Comparison of ENCODE assay signal across 8 cellular contexts in the genomic region with DNA sequence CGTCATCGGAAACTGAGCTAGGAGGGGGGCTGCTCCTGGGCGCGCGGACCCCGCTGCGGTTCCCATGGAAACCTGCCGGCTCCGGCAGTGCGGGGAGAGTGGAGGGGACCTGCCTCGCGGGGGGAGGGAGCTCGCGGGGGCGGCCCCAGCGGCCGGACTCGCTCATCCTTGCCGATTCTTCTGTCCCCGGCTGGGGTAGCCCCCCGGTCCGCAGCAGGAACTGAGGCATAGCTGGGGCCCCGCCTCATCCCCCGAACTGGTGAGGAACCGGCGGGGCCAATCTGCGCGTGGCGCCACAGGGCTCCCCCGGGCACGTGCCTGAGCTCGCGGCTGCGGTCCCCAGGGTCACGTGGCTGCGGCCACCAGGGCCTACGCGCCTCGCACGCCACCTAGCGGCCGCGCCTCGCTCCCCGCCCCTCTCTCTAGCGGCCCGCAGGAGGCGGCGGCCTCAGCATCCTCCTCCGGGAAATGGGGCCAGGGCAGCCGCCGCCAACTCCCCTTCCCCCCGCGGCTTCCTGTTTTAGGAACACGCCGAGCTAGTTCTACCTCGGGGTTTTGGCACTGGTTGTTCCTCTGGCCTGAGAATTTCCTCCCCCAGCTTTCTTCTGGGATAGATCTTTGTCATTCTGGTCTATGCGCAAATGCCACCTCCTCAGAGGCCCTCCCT. TPM values are rescaled to one million over a fixed set of nuclear protein-coding genes. Genes with fewer than 3 reads are reported as not detected.
A peak's percentile ranks its signal among the peaks of the same experiment; 100 is the strongest.
DNase-seq lines count a peak whose midpoint lies in the region; ATAC-seq and TF ChIP-seq lines count a peak whose summit lies in the region.

No MANE protein-coding gene starts in this region.

- peak overlapping the region; percentile 78 for H3K4me3 Mint-ChIP-seq in activated T-helper 17 cell treated with anti-CD3 and anti-CD28 coated beads, Interleukin-2, amount 50 U/mL, for 72 hours
- H3K4me3 Mint-ChIP-seq in neural crest cell, result peak overlapping the region; percentile 88

- peaks cover 31 to 48% (median 42%) of the 10 kb centered on the region in 4 donors for H3K4me1 ChIP-seq in stomach

- H3K27ac ChIP-seq in stomach, result no peak overlapping the region

- ATAC-seq in GM21825 (IDR thresholded peaks at IDR 0.05; ENCODE audit: unreplicated experiment), result peak; percentile 52
- ATAC-seq in activated T-helper 17 cell treated with anti-CD3 and anti-CD28 coated beads, Interleukin-2, amount 50 U/mL, for 72 hours (replicated peaks), result peak; percentile 82

- peak overlapping the region; percentile 49 for H3K4me3 ChIP-seq in fibroblast of pulmonary artery (replicated peaks; ENCODE audit: low read depth, low read length)
- H3K4me3 ChIP-seq in stomach, result peak overlapping the region; percentile 24 to 41 (median 32)

- DNase-seq in DMS53 treated with DMSO at 0.1 percent for 48 hours (lab: John Stamatoyannopoulos, UW; ENCODE audit: unreplicated experiment) (peak; percentile 46), RPMI7951 (ENCODE audit: low read depth) (peak; percentile 74), fibroblast of pulmonary artery (ENCODE audit: low read depth) (peak; percentile 88), neural crest cell (ENCODE audit: low read depth, low spot score) (peak; percentile 73), stomach (peak; percentile 86)

- H3K4me1 Mint-ChIP-seq in activated T-helper 17 cell treated with anti-CD3 and anti-CD28 coated beads, Interleukin-2, amount 50 U/mL, for 72 hours, result peaks cover 14% of the 10 kb centered on the region
- peaks cover 12% of the 10 kb centered on the region for H3K4me1 Mint-ChIP-seq in neural crest cell

- peaks cover 25% of the 10 kb centered on the region for H3K36me3 Mint-ChIP-seq in activated T-helper 17 cell treated with anti-CD3 and anti-CD28 coated beads, Interleukin-2, amount 50 U/mL, for 72 hours (ENCODE audit: low read depth)
- no peaks in the 10 kb centered on the region for H3K36me3 Mint-ChIP-seq in neural crest cell (ENCODE audit: low read depth)

- peaks cover 7 to 40% (median 31%) of the 10 kb centered on the region in 4 donors for H3K36me3 ChIP-seq in stomach

- peaks cover 27 to 88% (median 48%) of the 10 kb centered on the region in 3 donors for H3K27me3 ChIP-seq in stomach

- no peak for TF ChIP-seq EP300 in stomach (IDR thresholded peaks at IDR 0.05)

- peak overlapping the region; percentile 82 for H3K27ac Mint-ChIP-seq in activated T-helper 17 cell treated with anti-CD3 and anti-CD28 coated beads, Interleukin-2, amount 50 U/mL, for 72 hours
- H3K27ac Mint-ChIP-seq in neural crest cell (ENCODE audit: unreplicated experiment), result no peak overlapping the region

- no peaks in the 10 kb centered on the region for H3K9me3 ChIP-seq in stomach

- WGBS in stomach, 5 donors, result 2 to 5% (median 5%) methylated on average over 22 to 58 of the region's 58 CpGs

- peaks cover 19% of the 10 kb centered on the region for H3K27me3 Mint-ChIP-seq in activated T-helper 17 cell treated with anti-CD3 and anti-CD28 coated beads, Interleukin-2, amount 50 U/mL, for 72 hours
- peaks cover 49% of the 10 kb centered on the region for H3K27me3 Mint-ChIP-seq in neural crest cell (ENCODE audit: low read depth)

- peak; percentile 95 for TF ChIP-seq CTCF in LNCAP (IDR thresholded peaks at IDR 0.05)
- peak; percentile 46 for TF ChIP-seq CTCF in fibroblast of pulmonary artery (IDR thresholded peaks at IDR 0.05; ENCODE audit: low read length, missing control alignments)
- peak; percentile 88 for TF ChIP-seq CTCF in neural crest cell (conservative IDR thresholded peaks at IDR 0.05)
- TF ChIP-seq CTCF in stomach (IDR thresholded peaks at IDR 0.05), result peak in 5 of 7 experiments; percentile 81 to 97 (median 88)

- no peak for TF ChIP-seq POLR2A in stomach (IDR thresholded peaks at IDR 0.05)

- H3K9me3 Mint-ChIP-seq in activated T-helper 17 cell treated with anti-CD3 and anti-CD28 coated beads, Interleukin-2, amount 50 U/mL, for 72 hours, result no peaks in the 10 kb centered on the region
- H3K9me3 Mint-ChIP-seq in neural crest cell, result no peaks in the 10 kb centered on the region

- intact Hi-C loops in stomach (cut with DNase I; ENCODE audit: low total_unique reads), result no loop called here

RNA-seq across cellular contexts. Expression of a gene that starts 1.7 kb away (rescaled TPM):
- not detected in 2 replicates for total RNA-seq in RPMI7951 (2014; rRNA removed; shearing (Covaris generic))
- under 1 TPM in 1 of 2 donors, not detected in 1; 0.45 TPM for total RNA-seq in activated T-helper 17 cell treated with anti-CD3 and anti-CD28 coated beads, Interleukin-2, amount 50 U/mL, for 72 hours
- total RNA-seq in neural crest cell (39.7 and 42.8 TPM in 2 replicates), stomach (10 to 100 TPM in 1 of 5 donors, 1 to 10 TPM in 2, not detected in 2; 1.5 to 11.0 (median 7.2) TPM)
- under 1 TPM in 2 of 3 donors, not detected in 1; 0.10 to 0.31 TPM for polyA plus RNA-seq in stomach

RNA-seq across cellular contexts. Expression of a gene that starts 23.1 kb away (rescaled TPM):
- 5.9 and 6.0 TPM in 2 replicates for total RNA-seq in RPMI7951 (2014; rRNA removed; shearing (Covaris generic))
- total RNA-seq in activated T-helper 17 cell treated with anti-CD3 and anti-CD28 coated beads, Interleukin-2, amount 50 U/mL, for 72 hours, result 10 to 100 TPM; 18.8 to 26.3 TPM
- total RNA-seq in neural crest cell, result 17.9 and 19.0 TPM in 2 replicates
- 10 to 100 TPM in 4 of 5 donors, 1 to 10 TPM in 1; 6.7 to 99.6 (median 10.5) TPM for total RNA-seq in stomach
- 10 to 100 TPM in 2 of 3 donors, 1 to 10 TPM in 1; 9.8 to 35.9 (median 17.3) TPM for polyA plus RNA-seq in stomach

RNA-seq across cellular contexts. Expression of a gene that starts 46.4 kb away (rescaled TPM):
- 47.9 and 51.2 TPM in 2 replicates for total RNA-seq in RPMI7951 (2014; rRNA removed; shearing (Covaris generic))
- 10 to 100 TPM; 44.2 to 53.3 TPM for total RNA-seq in activated T-helper 17 cell treated with anti-CD3 and anti-CD28 coated beads, Interleukin-2, amount 50 U/mL, for 72 hours
- total RNA-seq in neural crest cell, result 46.0 and 49.4 TPM in 2 replicates
- 100 to 1,000 TPM in 1 of 5 donors, 10 to 100 TPM in 4; 15.6 to 119 (median 49.0) TPM for total RNA-seq in stomach
- polyA plus RNA-seq in stomach, result 10 to 100 TPM; 93.2 to 96.5 (median 95.1) TPM

RNA-seq across cellular contexts. Expression of a gene that starts 47.1 kb away (rescaled TPM):
- 88.3 and 94.3 TPM in 2 replicates for total RNA-seq in RPMI7951 (2014; rRNA removed; shearing (Covaris generic))
- total RNA-seq in activated T-helper 17 cell treated with anti-CD3 and anti-CD28 coated beads, Interleukin-2, amount 50 U/mL, for 72 hours, result 100 to 1,000 TPM; 281 to 300 TPM
- 388 and 391 TPM in 2 replicates for total RNA-seq in neural crest cell
- 100 to 1,000 TPM in 2 of 5 donors, 10 to 100 TPM in 3; 30.3 to 221 (median 76.9) TPM for total RNA-seq in stomach
- 100 to 1,000 TPM; 109 to 138 (median 115) TPM for polyA plus RNA-seq in stomach

RNA-seq across cellular contexts. Expression of a gene that starts 47.6 kb away (rescaled TPM):
- 2.3 and 3.1 TPM in 2 replicates for total RNA-seq in RPMI7951 (2014; rRNA removed; shearing (Covaris generic))
- under 1 TPM; 0.15 to 0.42 TPM for total RNA-seq in activated T-helper 17 cell treated with anti-CD3 and anti-CD28 coated beads, Interleukin-2, amount 50 U/mL, for 72 hours
- 2.2 and 3.1 TPM in 2 replicates for total RNA-seq in neural crest cell
- total RNA-seq in stomach, result not detected
- under 1 TPM; 0.38 to 0.92 (median 0.62) TPM for polyA plus RNA-seq in stomach
